ENCODE assay signal across 29 cellular contexts in genomic region chr22:33710326-33710725, GRCh38.
"Had no signal": no experiment of that assay in that cellular context is flagged by ENCODE, and none has a peak within 500 bp of the region (broad histone marks: within the 10 kb centered on the region; RNA-seq: fewer than 3 reads in every experiment).

No MANE protein-coding gene starts in this region.

- H3K36me3 ChIP-seq: adrenal gland, breast epithelium had no signal

- H3K4me2 ChIP-seq: SK-N-SH had no signal

- ATAC-seq: Panc1, Right ventricle myocardium inferior had no signal

- H3K9me3 ChIP-seq: adrenal gland had no signal

- H3K4me1 ChIP-seq: adrenal gland, breast epithelium had no signal

- H3K27ac ChIP-seq: adrenal gland, breast epithelium, VCaP had no signal

- H3K4me3 ChIP-seq: adrenal gland, breast epithelium had no signal

- H3K9ac ChIP-seq: SK-N-SH had no signal

- H3K27me3 ChIP-seq: adrenal gland, breast epithelium had no signal

- DNase-seq: activated CD4-positive, alpha-beta memory T cell treated with anti-CD3 and anti-CD28 coated beads for 36 hours; activated CD4-positive, alpha-beta T cell treated with anti-CD3 and anti-CD28 coated beads, Interleukin-2, amount 10 ng/mL, durations not matched to agents 7 days and 5 days; activated CD4-positive, CD25-positive, alpha-beta regulatory T cell; activated CD8-positive, alpha-beta memory T cell treated with anti-CD3 and anti-CD28 coated beads for 24 hours; activated gamma-delta T cell treated with Interleukin-2 at 50 U/mL for 16 hours; activated naive CD4-positive, alpha-beta T cell treated with anti-CD3 and anti-CD28 coated beads, Interleukin-2, amount 10 ng/mL, durations not matched to agents 7 days and 5 days; activated naive CD8-positive, alpha-beta T cell treated with anti-CD3 and anti-CD28 coated beads for 36 hours; activated T-cell treated with anti-CD3 and anti-CD28 coated beads, Interleukin-2, amount 50 U/mL, for 48 hours; adrenal gland; anterior cingulate cortex; caudate nucleus; Kasumi-1; KBM-7; NCI-H1048; NCI-H146; NCI-H187 treated with DMSO at 0.1 percent for 48 hours; NCI-H2081 treated with DMSO at 0.1 percent for 48 hours; NCI-H2227 treated with DMSO at 0.1 percent for 48 hours; NCI-H446 treated with DMSO at 0.1 percent for 48 hours; NCI-H526; NCI-H82; OCI-M1; RPMI8226; SK-N-SH; T-helper 1 cell had no signal
